ENCODE assay signal across 8 cellular contexts in the genomic region with DNA sequence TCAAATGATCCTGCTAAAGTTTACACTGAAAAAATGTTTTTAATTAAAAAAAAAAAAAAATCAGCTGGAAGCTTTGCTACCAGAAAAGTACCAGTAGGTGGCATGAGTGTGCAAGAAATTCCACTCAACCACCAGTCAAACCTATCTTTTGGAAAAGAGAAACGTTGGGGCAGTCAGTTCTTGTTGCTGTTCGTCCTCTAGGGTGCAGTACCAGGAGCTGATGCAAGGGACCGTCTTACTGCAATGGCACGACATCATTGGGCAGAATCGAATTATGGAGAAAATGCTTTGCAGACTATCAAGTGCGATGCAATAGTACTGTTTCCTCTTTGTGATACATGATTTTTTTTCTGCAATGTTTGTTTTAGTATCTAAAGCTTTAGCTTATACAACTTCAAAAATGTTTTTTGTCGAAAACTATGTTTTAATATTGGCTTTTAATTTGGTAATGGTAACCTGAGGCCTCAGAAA. TPM values are rescaled to one million over a fixed set of nuclear protein-coding genes. Genes with fewer than 3 reads are reported as not detected.
DNase-seq lines count a peak whose midpoint lies in the region; ATAC-seq and TF ChIP-seq lines count a peak whose summit lies in the region.

No MANE protein-coding gene starts in this region.

- H3K36me3 ChIP-seq in SJCRH30 (no peaks in the 10 kb centered on the region), prostate gland (no peaks in the 10 kb centered on the region)

- H3K27ac ChIP-seq in SJCRH30 (no peak overlapping the region), prostate gland (no peak overlapping the region)

- no peak overlapping the region for H3K4me3 Mint-ChIP-seq in glutamatergic neuron (ENCODE audit: unreplicated experiment)

- no peak overlapping the region for H3K4me3 ChIP-seq in SJCRH30
- H3K4me3 ChIP-seq in prostate gland = no peak overlapping the region

- TF ChIP-seq POLR2A in prostate gland (IDR thresholded peaks at IDR 0.05) = no peak

- no peaks in the 10 kb centered on the region for H3K9me3 Mint-ChIP-seq in activated naive CD4-positive, alpha-beta T cell treated with anti-CD3 and anti-CD28 coated beads, Interleukin-2, amount 50 U/mL, for 72 hours
- peaks cover 3% of the 10 kb centered on the region for H3K9me3 Mint-ChIP-seq in glutamatergic neuron (ENCODE audit: unreplicated experiment)

- H3K4me1 Mint-ChIP-seq in glutamatergic neuron (ENCODE audit: low read depth, unreplicated experiment) = peaks cover 18% of the 10 kb centered on the region

- WGBS in prostate gland = 17% methylated on average over 7 of the region's 7 CpGs

- peak; percentile 66 for DNase-seq in NCI-H1048 (lab: John Stamatoyannopoulos, UW)
- DNase-seq in SJCRH30 = peak; percentile 87 to 94
- DNase-seq in activated naive CD4-positive, alpha-beta T cell treated with anti-CD3 and anti-CD28 coated beads, Interleukin-2, amount 50 U/mL, for 72 hours (ENCODE audit: low spot score in 2 of 2) = peak in 1 of 2 donors; percentile 51
- DNase-seq in glutamatergic neuron = peak; percentile 40
- DNase-seq in prostate gland (ENCODE audit: low spot score) = peak; percentile 46

- TF ChIP-seq CTCF in GM12874 (IDR thresholded peaks at IDR 0.05; ENCODE audit: insufficient read depth, low read depth, low read length) = peak; percentile 72
- TF ChIP-seq CTCF in glutamatergic neuron (IDR thresholded peaks at IDR 0.05; ENCODE audit: partially characterized antibody, unreplicated experiment) = peak; percentile 92
- TF ChIP-seq CTCF in prostate gland (IDR thresholded peaks at IDR 0.05) = peak; percentile 61 to 79 (median 71)

- H3K36me3 Mint-ChIP-seq in activated naive CD4-positive, alpha-beta T cell treated with anti-CD3 and anti-CD28 coated beads, Interleukin-2, amount 50 U/mL, for 72 hours = no peaks in the 10 kb centered on the region
- H3K36me3 Mint-ChIP-seq in glutamatergic neuron (ENCODE audit: unreplicated experiment) = peaks cover 5% of the 10 kb centered on the region

- no peak overlapping the region for H3K27ac Mint-ChIP-seq in activated naive CD4-positive, alpha-beta T cell treated with anti-CD3 and anti-CD28 coated beads, Interleukin-2, amount 50 U/mL, for 72 hours
- no peak overlapping the region for H3K27ac Mint-ChIP-seq in glutamatergic neuron (ENCODE audit: unreplicated experiment)

- no peaks in the 10 kb centered on the region for H3K4me1 ChIP-seq in SJCRH30
- no peaks in the 10 kb centered on the region for H3K4me1 ChIP-seq in prostate gland (replicated peaks)

- peaks cover 5% of the 10 kb centered on the region for H3K27me3 Mint-ChIP-seq in glutamatergic neuron (ENCODE audit: unreplicated experiment)

- intact Hi-C loops in prostate gland (cut with DNase I) = loop anchor here (2.0 to 10.0 kb wide), 5 partner anchors 42 to 1170 kb away; a partner anchor contains a TSS

- H3K9me3 ChIP-seq in SJCRH30 (replicated peaks) = no peaks in the 10 kb centered on the region
- no peaks in the 10 kb centered on the region for H3K9me3 ChIP-seq in prostate gland

- ATAC-seq in HG02623 (IDR thresholded peaks at IDR 0.05; ENCODE audit: unreplicated experiment) (peak; percentile 75), GM19397 (IDR thresholded peaks at IDR 0.05; ENCODE audit: unreplicated experiment) (no peak)
- peak; percentile 92 to 97 for ATAC-seq in activated naive CD4-positive, alpha-beta T cell treated with anti-CD3 and anti-CD28 coated beads, Interleukin-2, amount 50 U/mL, for 72 hours

- H3K27me3 ChIP-seq in SJCRH30 (no peaks in the 10 kb centered on the region), prostate gland (replicated peaks; ENCODE audit: insufficient read depth) (no peaks in the 10 kb centered on the region)

RNA-seq across cellular contexts. Expression of a gene that starts 18.3 kb away (rescaled TPM):
- 49.3 and 50.3 TPM in 2 replicates for total RNA-seq in SJCRH30 (2014; rRNA removed; shearing (Covaris generic))
- 10 to 100 TPM; 26.0 to 73.7 TPM for total RNA-seq in activated naive CD4-positive, alpha-beta T cell treated with anti-CD3 and anti-CD28 coated beads, Interleukin-2, amount 50 U/mL, for 72 hours
- total RNA-seq in glutamatergic neuron (ENCODE audit: unreplicated experiment) = 71.5 TPM
- 100 to 1,000 TPM in 1 of 2 donors, 10 to 100 TPM in 1; 81.8 to 123 TPM for total RNA-seq in prostate gland
